In the genomic region with DNA sequence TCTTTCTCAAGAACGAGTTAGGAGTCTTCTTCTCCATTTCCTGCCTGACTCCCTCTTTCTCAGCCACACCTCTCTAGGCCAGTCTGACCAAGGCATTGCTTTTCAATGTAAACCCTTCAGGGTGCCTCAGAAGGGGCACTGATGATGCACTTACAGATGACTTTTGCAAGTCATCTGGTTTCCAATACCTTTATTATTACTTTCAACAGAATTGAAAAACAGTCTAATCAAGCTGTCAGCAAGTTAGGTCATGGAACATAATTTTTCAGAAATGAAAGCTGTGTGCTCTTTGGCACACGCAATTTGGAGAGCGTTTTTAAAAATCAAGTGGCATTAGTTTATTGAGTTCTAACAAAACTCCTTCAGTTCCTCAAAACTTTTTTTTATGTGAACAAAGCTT, we compare ENCODE assay signal across 15 cellular contexts. TPM values are rescaled to one million over a fixed set of nuclear protein-coding genes. Genes with fewer than 3 reads are reported as not detected.
DNase-seq lines count a peak whose midpoint lies in the region; ATAC-seq and TF ChIP-seq lines count a peak whose summit lies in the region.
"Had no signal": no experiment of that assay in that cellular context is flagged by ENCODE, and none has a peak within 500 bp of the region (broad histone marks: within the 10 kb centered on the region; RNA-seq: fewer than 3 reads in every experiment).

No MANE protein-coding gene starts in this region.

- no peak overlapping the region for H3K4me2 ChIP-seq in GM23338
- no peak overlapping the region for H3K4me2 ChIP-seq in OCI-LY7 (ENCODE audit: low read length)

- H3K9me3 ChIP-seq in OCI-LY7 (ENCODE audit: low read length) = no peaks in the 10 kb centered on the region
- H3K9me3 ChIP-seq: BE2C, Caco-2 had no signal

- H2AFZ ChIP-seq in GM23338 (0 out of 2 replicates have a peak overlapping the region, but pooled peaks have one; percentile 1), OCI-LY7 (ENCODE audit: low read length) (peak overlapping the region; percentile 10; the same call in 1 of the 2 replicates)

- H3K79me2 ChIP-seq in GM23338 (replicated peaks; ENCODE audit: insufficient read depth) (no peaks in the 10 kb centered on the region), OCI-LY7 (ENCODE audit: insufficient read depth, low read depth, low read length) (no peaks in the 10 kb centered on the region)

- H3K27ac ChIP-seq in GM23338 (ENCODE audit: low read depth) (no peak overlapping the region), OCI-LY7 (ENCODE audit: low read depth, low read length, poor library complexity, severe bottlenecking) (no peak overlapping the region)

- H3K36me3 ChIP-seq in GM23338 (ENCODE audit: insufficient read depth) (no peaks in the 10 kb centered on the region), OCI-LY7 (ENCODE audit: insufficient read depth, low read length) (no peaks in the 10 kb centered on the region)
- H3K36me3 ChIP-seq: BE2C had no signal

- H3K36me3 Mint-ChIP-seq in GM23338 (ENCODE audit: low read depth) (no peaks in the 10 kb centered on the region), endothelial cell (ENCODE audit: low read depth, unreplicated experiment) (peaks cover 3% of the 10 kb centered on the region)

- no peaks in the 10 kb centered on the region for H3K27me3 ChIP-seq in GM23338 (ENCODE audit: insufficient read depth)
- H3K27me3 ChIP-seq: BE2C had no signal

- CTCF ChIA-PET in OCI-LY7 (lab: Charles Lee; ENCODE audit: unreplicated experiment) = no interaction called here

- H3K4me3 Mint-ChIP-seq in GM23338 = no peak overlapping the region
- H3K4me3 Mint-ChIP-seq in endothelial cell (ENCODE audit: unreplicated experiment) = no peak overlapping the region
- H3K4me3 Mint-ChIP-seq: CD4-positive, alpha-beta T cell; IgD-negative memory B cell had no signal

- H3K9me2 ChIP-seq in GM23338 (ENCODE audit: insufficient read depth) = no peaks in the 10 kb centered on the region
- no peaks in the 10 kb centered on the region for H3K9me2 ChIP-seq in OCI-LY7 (ENCODE audit: insufficient read depth, low read length)

- H3K4me3 ChIP-seq in GM23338 (no peak overlapping the region), OCI-LY7 (ENCODE audit: low read depth, low read length, poor library complexity, severe bottlenecking) (no peak overlapping the region)

- H3K27ac Mint-ChIP-seq in GM23338 (no peak overlapping the region), endothelial cell (ENCODE audit: unreplicated experiment) (peak overlapping the region; percentile 52)
- H3K27ac Mint-ChIP-seq: CD4-positive, alpha-beta T cell; IgD-negative memory B cell had no signal

- H3K4me1 Mint-ChIP-seq in GM23338 (peaks cover 4% of the 10 kb centered on the region; the same call in 2 of the 3 replicates), endothelial cell (ENCODE audit: unreplicated experiment) (no peaks in the 10 kb centered on the region)

- no peaks in the 10 kb centered on the region for H3F3A ChIP-seq in GM23338 (replicated peaks; ENCODE audit: low read depth)

- H3K4me1 ChIP-seq in GM23338 (ENCODE audit: insufficient read depth) (no peaks in the 10 kb centered on the region), OCI-LY7 (ENCODE audit: insufficient read depth, low read length, poor library complexity, severe bottlenecking) (peaks cover 20% of the 10 kb centered on the region)
- H3K4me1 ChIP-seq: BE2C, Caco-2 had no signal

- TF ChIP-seq CTCF in GM23338 (conservative IDR thresholded peaks at IDR 0.05; ENCODE audit: low read depth in 2 of 2) = no peak
- no peak for TF ChIP-seq CTCF in OCI-LY7 (conservative IDR thresholded peaks at IDR 0.05; ENCODE audit: low read length)
- no peak for TF ChIP-seq CTCF in endothelial cell (IDR thresholded peaks at IDR 0.05; ENCODE audit: unreplicated experiment)

- intact Hi-C loops in OCI-LY7 (cut with micrococcal nuclease; ENCODE audit: unreplicated experiment) = no loop called here

- H3K27me3 Mint-ChIP-seq in GM23338 (ENCODE audit: insufficient read depth, low read depth, poor library complexity) (peaks cover 5% of the 10 kb centered on the region), endothelial cell (ENCODE audit: unreplicated experiment) (no peaks in the 10 kb centered on the region)

- no peaks in the 10 kb centered on the region for H3K9me3 Mint-ChIP-seq in GM23338
- H3K9me3 Mint-ChIP-seq in endothelial cell (ENCODE audit: unreplicated experiment) = no peaks in the 10 kb centered on the region
- H3K9me3 Mint-ChIP-seq: CD4-positive, alpha-beta T cell; IgD-negative memory B cell had no signal

- BruUV-seq in OCI-LY7 (replicated peaks; lab: Mats Ljungman, UMichigan) = no TSS peak

- ATAC-seq in GM23338 (no peak; the same call in 2 of the 3 replicates), HG03342 (IDR thresholded peaks at IDR 0.05; ENCODE audit: unreplicated experiment) (no peak), GM21786 (IDR thresholded peaks at IDR 0.05; ENCODE audit: unreplicated experiment) (no peak)
- ATAC-seq: HepG2 had no signal

- POLR2A ChIA-PET in OCI-LY7 (lab: Charles Lee) = no interaction called here

- DNase-seq in GM23338 (ENCODE audit: low spot score) (no peak), OCI-LY7 (ENCODE audit: low spot score) (no peak), endothelial cell (ENCODE audit: low spot score) (no peak), GM19240 (ENCODE audit: insufficient read length, low spot score) (no peak)
- DNase-seq: ACHN; BE2C; C1 segment of cervical spinal cord; Caco-2; CD4-positive, alpha-beta T cell; H9 had no signal

- no peaks in the 10 kb centered on the region for H4K20me1 ChIP-seq in GM23338 (replicated peaks; ENCODE audit: insufficient read depth)
- H4K20me1 ChIP-seq in OCI-LY7 (ENCODE audit: insufficient read depth, low read length) = no peaks in the 10 kb centered on the region

TF ChIP-seq in GM23338, 12 proteins besides CTCF, POLR2A, EP300 and RAD21 (continues in another document):
- no peak for TF ChIP-seq JUNB (IDR thresholded peaks at IDR 0.05; ENCODE audit: unreplicated experiment)
- TF ChIP-seq, protein P1, sequence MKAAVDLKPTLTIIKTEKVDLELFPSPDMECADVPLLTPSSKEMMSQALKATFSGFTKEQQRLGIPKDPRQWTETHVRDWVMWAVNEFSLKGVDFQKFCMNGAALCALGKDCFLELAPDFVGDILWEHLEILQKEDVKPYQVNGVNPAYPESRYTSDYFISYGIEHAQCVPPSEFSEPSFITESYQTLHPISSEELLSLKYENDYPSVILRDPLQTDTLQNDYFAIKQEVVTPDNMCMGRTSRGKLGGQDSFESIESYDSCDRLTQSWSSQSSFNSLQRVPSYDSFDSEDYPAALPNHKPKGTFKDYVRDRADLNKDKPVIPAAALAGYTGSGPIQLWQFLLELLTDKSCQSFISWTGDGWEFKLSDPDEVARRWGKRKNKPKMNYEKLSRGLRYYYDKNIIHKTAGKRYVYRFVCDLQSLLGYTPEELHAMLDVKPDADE (IDR thresholded peaks at IDR 0.05) = no peak

RNA-seq across cellular contexts. Expression of a gene that starts 47.1 kb away (rescaled TPM):
- total RNA-seq in GM23338 (2014; rRNA removed; shearing (Covaris generic)) = 0.10 TPM in 1 of 2 replicates, not detected in the other
- polyA plus RNA-seq in GM23338 (2016; fragmentation: Nextera tagmentation; extraction: Ambion mirVana) = not detected in 2 replicates
- total RNA-seq in OCI-LY7 (2014; rRNA removed; shearing (Covaris generic)) = not detected in 2 replicates
- total RNA-seq in OCI-LY7 (2022) (not detected in 2 replicates), endothelial cell (ENCODE audit: unreplicated experiment) (0.15 TPM)
- total RNA-seq: CD4-positive, alpha-beta T cell; H1; HepG2 had no signal
- polyA plus RNA-seq: HepG2, IgD-negative memory B cell had no signal
